8 cellular contexts compared by ENCODE assay signal in the genomic region with DNA sequence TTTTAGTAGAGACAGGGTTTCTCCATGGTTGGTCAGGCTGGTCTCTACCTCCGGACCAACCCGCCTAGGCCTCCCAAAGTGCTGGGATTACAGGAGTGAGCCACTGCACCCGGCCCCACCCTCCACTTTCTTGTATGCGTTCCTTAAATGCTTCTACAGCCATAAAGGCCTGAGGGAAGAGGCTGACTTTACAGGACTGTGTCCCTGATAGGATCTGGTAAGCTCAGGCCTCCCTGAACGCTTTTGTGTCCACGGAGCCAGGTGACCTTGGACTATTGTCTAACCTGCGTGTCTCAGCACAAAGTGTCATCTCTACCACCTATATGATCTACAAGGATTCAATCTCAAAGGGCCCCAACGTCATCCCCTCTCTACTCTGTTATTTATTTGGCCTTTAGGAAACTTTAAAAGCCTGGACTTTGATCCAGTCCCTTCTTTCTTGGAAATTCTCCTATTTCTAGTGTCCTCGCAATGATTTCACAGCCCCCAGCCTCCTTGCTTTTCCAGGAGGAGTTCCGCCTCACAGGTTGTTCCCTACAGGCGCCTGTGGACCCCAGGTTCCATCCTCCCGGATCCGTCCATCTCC. TPM values are rescaled to one million over a fixed set of nuclear protein-coding genes. Genes with fewer than 3 reads are reported as not detected.
DNase-seq lines count a peak whose midpoint lies in the region; ATAC-seq and TF ChIP-seq lines count a peak whose summit lies in the region.

No MANE protein-coding gene starts in this region.

- no peaks in the 10 kb centered on the region for H3K4me1 ChIP-seq in ACC112 (ENCODE audit: control insufficient read depth, insufficient read depth, low read length, unreplicated experiment)
- peaks cover 15% of the 10 kb centered on the region for H3K4me1 ChIP-seq in mucosa of descending colon (ENCODE audit: low read depth)

- H3K27me3 ChIP-seq in ACC112 (ENCODE audit: insufficient read depth, low read length), result no peaks in the 10 kb centered on the region

- intact Hi-C loops in mucosa of descending colon (cut with DNase I, micrococcal nuclease), result no loop called here

- H3K36me3 ChIP-seq in ACC112 (ENCODE audit: insufficient read depth, low read length) (no peaks in the 10 kb centered on the region), KOPT-K1 (ENCODE audit: insufficient read depth, low read length) (peaks cover 30% of the 10 kb centered on the region), mucosa of descending colon (ENCODE audit: low read depth) (no peaks in the 10 kb centered on the region)

- H3K79me2 ChIP-seq in ACC112 (ENCODE audit: control insufficient read depth, insufficient read depth, low read length, unreplicated experiment), result peaks cover 9% of the 10 kb centered on the region

- no peak for TF ChIP-seq CTCF in choroid plexus epithelial cell (conservative IDR thresholded peaks at IDR 0.05; ENCODE audit: low read depth, low read length)
- no peak for TF ChIP-seq CTCF in mucosa of descending colon (IDR thresholded peaks at IDR 0.05)

- no peaks in the 10 kb centered on the region for H3K9me3 ChIP-seq in KOPT-K1 (ENCODE audit: insufficient read depth, low read length, poor library complexity, severe bottlenecking)
- no peaks in the 10 kb centered on the region for H3K9me3 ChIP-seq in mucosa of descending colon

- H3K4me3 ChIP-seq in ACC112 (ENCODE audit: low read depth, low read length), result peak overlapping the region; percentile 94
- peak overlapping the region; percentile 96 for H3K4me3 ChIP-seq in choroid plexus epithelial cell (ENCODE audit: low read depth, low read length)
- peak overlapping the region; percentile 72 for H3K4me3 ChIP-seq in mucosa of descending colon

- peak; percentile 51 for ATAC-seq in mucosa of descending colon

- DNase-seq in choroid plexus epithelial cell (ENCODE audit: low read depth), result no peak
- DNase-seq in mucosa of descending colon, result peak in 2 of 3 donors; percentile 42 to 57
- no peak for DNase-seq in NCI-H446 (lab: John Stamatoyannopoulos, UW)
- no peak for DNase-seq in NCI-H345 treated with DMSO at 0.1 percent for 48 hours (lab: John Stamatoyannopoulos, UW; ENCODE audit: unreplicated experiment)
- no peak for DNase-seq in NAMALWA (ENCODE audit: low spot score)
- no peak for DNase-seq in stimulated activated CD4-positive, alpha-beta T cell treated with anti-CD3 and anti-CD28 coated beads, Interleukin-12 subunit alpha, Interleukin-12 subunit beta, amount 100 ng/mL, for 4 hours

- H2AFZ ChIP-seq in ACC112 (ENCODE audit: low read length, unreplicated experiment), result peak overlapping the region; percentile 60

- H3K27ac ChIP-seq in ACC112 (ENCODE audit: low read depth, low read length) (no peak overlapping the region), KOPT-K1 (ENCODE audit: low read depth, low read length, poor library complexity, severe bottlenecking) (peak overlapping the region; percentile 67)

RNA-seq across cellular contexts. Expression of a gene that starts 0.7 kb away (rescaled TPM):
- total RNA-seq in mucosa of descending colon, result 10 to 100 TPM; 18.7 to 33.1 (median 27.9) TPM

RNA-seq across cellular contexts. Expression of a gene that starts 16.1 kb away (rescaled TPM):
- total RNA-seq in mucosa of descending colon, result 10 to 100 TPM; 13.9 to 21.1 (median 18.3) TPM

RNA-seq across cellular contexts. Expression of a gene that starts 35.6 kb away (rescaled TPM):
- total RNA-seq in mucosa of descending colon, result 10 to 100 TPM; 51.9 to 80.7 (median 61.0) TPM

RNA-seq across cellular contexts. Expression of a gene that starts 44.5 kb away (rescaled TPM):
- total RNA-seq in mucosa of descending colon, result 10 to 100 TPM; 16.4 to 25.2 (median 20.4) TPM

Comparison
In these comparisons a context has a peak if more than half of its experiments do, and no peak if none do; other contexts are left out.
1. DNase-seq: peak in mucosa of descending colon (2 of 3); none in choroid plexus epithelial cell (single experiment), NCI-H446 (0 of 2), NCI-H345 treated with DMSO at 0.1 percent for 48 hours (single experiment), NAMALWA (single experiment) and stimulated activated CD4-positive, alpha-beta T cell treated with anti-CD3 and anti-CD28 coated beads, Interleukin-12 subunit alpha, Interleukin-12 subunit beta, amount 100 ng/mL, for 4 hours (single experiment).
2. Peak in every context shown above with its lines, with median percentiles within 50 percentile points of each other: H3K4me3 ChIP-seq.